17 cellular contexts compared by ENCODE assay signal in genomic region chr3:124272611-124273151, GRCh38.
DNase-seq lines count a peak whose midpoint lies in the region; ATAC-seq and TF ChIP-seq lines count a peak whose summit lies in the region.
"Had no signal": no experiment of that assay in that cellular context is flagged by ENCODE, and none has a peak within 500 bp of the region (broad histone marks: within the 10 kb centered on the region; RNA-seq: fewer than 3 reads in every experiment).

No MANE protein-coding gene starts in this region.

- H3K27ac ChIP-seq in BLaER1 treated with 17β-estradiol and CSF1 and Interleukin-3, amounts not matched to agents 10 nM and 100 nM, result peak overlapping the region in 1 of 11 experiments; percentile 32; a peak in 1 of 22 replicates
- peak overlapping the region; percentile 57 to 80 for H3K27ac ChIP-seq in right atrium auricular region
- peak overlapping the region in 3 of 4 donors; percentile 33 to 82 (median 77) for H3K27ac ChIP-seq in sigmoid colon
- H3K27ac ChIP-seq in Peyer's patch, result peak overlapping the region in 2 of 4 donors; percentile 30 to 58
- H3K27ac ChIP-seq: lower lobe of right lung had no signal

- H4K20me1 ChIP-seq in BLaER1 treated with 17β-estradiol and CSF1 and Interleukin-3, amounts not matched to agents 10 nM and 100 nM, result no peaks in the 10 kb centered on the region

- peak in 1 of 4 donors; percentile 11 for TF ChIP-seq EP300 in sigmoid colon (IDR thresholded peaks at IDR 0.05)

- H3K4me3 ChIP-seq in BLaER1 treated with 17β-estradiol and CSF1 and Interleukin-3, amounts not matched to agents 10 nM and 100 nM, result no peak overlapping the region
- no peak overlapping the region for H3K4me3 ChIP-seq in right atrium auricular region
- H3K4me3 ChIP-seq in sigmoid colon, result no peak overlapping the region
- no peak overlapping the region for H3K4me3 ChIP-seq in Peyer's patch
- H3K4me3 ChIP-seq: lower lobe of right lung had no signal

- H3K9ac ChIP-seq in BLaER1 treated with 17β-estradiol and CSF1 and Interleukin-3, amounts not matched to agents 10 nM and 100 nM, result peak overlapping the region in 1 of 11 experiments; percentile 1; a peak in 1 of 22 replicates

- peaks cover 23 to 84% (median 55%) of the 10 kb centered on the region in 10 experiments for H3K4me1 ChIP-seq in BLaER1 treated with 17β-estradiol and CSF1 and Interleukin-3, amounts not matched to agents 10 nM and 100 nM
- H3K4me1 ChIP-seq in right atrium auricular region, result peaks cover 0 to 55% of the 10 kb centered on the region in 2 donors
- H3K4me1 ChIP-seq in sigmoid colon, result peaks cover 0 to 56% (median 50%) of the 10 kb centered on the region in 4 donors
- H3K4me1 ChIP-seq in Peyer's patch, result peaks cover 0 to 24% (median 0%) of the 10 kb centered on the region in 4 donors

- no peak for DNase-seq in right atrium auricular region (ENCODE audit: low spot score)
- no peak for DNase-seq in sigmoid colon
- no peak for DNase-seq in NOMO-1 treated with dmso at 0.1 percent for 144 hours (lab: John Stamatoyannopoulos, UW; ENCODE audit: unreplicated experiment)
- DNase-seq in Peyer's patch, result no peak
- DNase-seq in activated CD8-positive, alpha-beta memory T cell treated with anti-CD3 and anti-CD28 coated beads for 24 hours, result no peak
- DNase-seq: activated CD4-positive, alpha-beta T cell treated with anti-CD3 and anti-CD28 coated beads, Interleukin-2, amount 50 U/mL, for 1 hour; BE2C; central memory CD4-positive, alpha-beta T cell; foreskin melanocyte; lower lobe of right lung; NCI-H1048; NCI-H526 treated with DMSO at 0.1 percent for 48 hours; retina; SW 1271 had no signal

- 71 to 79% methylated on average over 6 of the region's 6 CpGs for WGBS in sigmoid colon, 2 donors

- ATAC-seq in SK-N-SH treated with all-trans-retinoic acid at 6 μM for 48 hours (peak; percentile 70), HG03520 (IDR thresholded peaks at IDR 0.05; ENCODE audit: unreplicated experiment) (no peak)

- no peak for TF ChIP-seq POLR2A in sigmoid colon (IDR thresholded peaks at IDR 0.05)
- TF ChIP-seq POLR2A in Peyer's patch (IDR thresholded peaks at IDR 0.05), result no peak

- H3K9me3 ChIP-seq in BLaER1 treated with 17β-estradiol and CSF1 and Interleukin-3, amounts not matched to agents 10 nM and 100 nM (replicated peaks in 1 of 11), result no peaks in the 10 kb centered on the region
- H3K9me3 ChIP-seq in right atrium auricular region (no peaks in the 10 kb centered on the region), sigmoid colon (no peaks in the 10 kb centered on the region), Peyer's patch (no peaks in the 10 kb centered on the region)
- H3K9me3 ChIP-seq: BE2C, lower lobe of right lung had no signal

- H3K36me3 ChIP-seq in BLaER1 treated with 17β-estradiol and CSF1 and Interleukin-3, amounts not matched to agents 10 nM and 100 nM, result peaks cover 0 to 4% (median 0%) of the 10 kb centered on the region in 11 experiments; a peak in 2 of 22 replicates
- peaks cover 5% of the 10 kb centered on the region for H3K36me3 ChIP-seq in right atrium auricular region
- no peaks in the 10 kb centered on the region for H3K36me3 ChIP-seq in sigmoid colon
- no peaks in the 10 kb centered on the region for H3K36me3 ChIP-seq in Peyer's patch
- H3K36me3 ChIP-seq: lower lobe of right lung had no signal

- peak overlapping the region; percentile 10 to 91 (median 67) for H3K4me2 ChIP-seq in BLaER1 treated with 17β-estradiol and CSF1 and Interleukin-3, amounts not matched to agents 10 nM and 100 nM

- no peaks in the 10 kb centered on the region for H3K27me3 ChIP-seq in BLaER1 treated with 17β-estradiol and CSF1 and Interleukin-3, amounts not matched to agents 10 nM and 100 nM
- H3K27me3 ChIP-seq in right atrium auricular region (no peaks in the 10 kb centered on the region), sigmoid colon (no peaks in the 10 kb centered on the region), Peyer's patch (no peaks in the 10 kb centered on the region)
- H3K27me3 ChIP-seq: BE2C had no signal

- TF ChIP-seq CTCF in right atrium auricular region (IDR thresholded peaks at IDR 0.05) (no peak), sigmoid colon (IDR thresholded peaks at IDR 0.05) (no peak), Peyer's patch (IDR thresholded peaks at IDR 0.05) (no peak)

- intact Hi-C loops in sigmoid colon (cut with DNase I), result no loop called here

TF ChIP-seq in SK-N-SH treated with all-trans-retinoic acid at 6 μM for 48 hours, 23 proteins besides CTCF, POLR2A, EP300 and RAD21 (continues in another document):
- TF ChIP-seq CSDC2 (CRISPR knock-in tag; IDR thresholded peaks at IDR 0.05) (no peak), ZFP3 (CRISPR knock-in tag; IDR thresholded peaks at IDR 0.05) (no peak), CSRNP3 (CRISPR knock-in tag; IDR thresholded peaks at IDR 0.05) (no peak), PPARA (CRISPR knock-in tag; IDR thresholded peaks at IDR 0.05; ENCODE audit: borderline replicate concordance) (no peak), TSHZ2 (CRISPR knock-in tag; IDR thresholded peaks at IDR 0.05) (no peak), ZNF70 (CRISPR knock-in tag; IDR thresholded peaks at IDR 0.05) (no peak), ARNTL (CRISPR knock-in tag; IDR thresholded peaks at IDR 0.05; ENCODE audit: borderline replicate concordance, low read depth) (no peak), ZNF565 (CRISPR knock-in tag; conservative IDR thresholded peaks at IDR 0.05; ENCODE audit: low read depth) (no peak), ISL1 (CRISPR knock-in tag; IDR thresholded peaks at IDR 0.05) (no peak; the same call in 1 of the 2 replicates), POU6F1 (CRISPR knock-in tag; IDR thresholded peaks at IDR 0.05; ENCODE audit: borderline replicate concordance, low read depth) (no peak), PATZ1 (CRISPR knock-in tag; IDR thresholded peaks at IDR 0.05; ENCODE audit: borderline replicate concordance) (no peak), OSR1 (CRISPR knock-in tag; IDR thresholded peaks at IDR 0.05) (no peak), RARB (CRISPR knock-in tag; IDR thresholded peaks at IDR 0.05) (no peak)
